Comparison of ENCODE assay signal across 16 cellular contexts in genomic region chr9:91084896-91085295, GRCh38.
DNase-seq lines count a peak whose midpoint lies in the region; ATAC-seq and TF ChIP-seq lines count a peak whose summit lies in the region.
"Had no signal": no experiment of that assay in that cellular context is flagged by ENCODE, and none has a peak within 500 bp of the region (broad histone marks: within the 10 kb centered on the region; RNA-seq: fewer than 3 reads in every experiment).

No MANE protein-coding gene starts in this region.

- H3K4me1 Mint-ChIP-seq in natural killer cell treated with Interleukin-12 subunit alpha and Interleukin-12 subunit beta and Interleukin-15 and Interleukin-18, amount 100 ng/mL, for 72 hours (ENCODE audit: low read depth in 2 of 2), result peaks cover 35 to 43% of the 10 kb centered on the region in 2 donors
- H3K4me1 Mint-ChIP-seq in natural killer cell, result peaks cover 5 to 6% of the 10 kb centered on the region in 2 donors
- peaks cover 41% of the 10 kb centered on the region for H3K4me1 Mint-ChIP-seq in activated T-helper 2 cell treated with anti-CD3 and anti-CD28 coated beads, Interferon-gamma antibody, Interleukin-2, Interleukin-4, amounts not matched to agents 10 μg/mL and 5 μg/mL and 100 μg/mL, durations not matched to agents 14 hours and 24 hours and 36 hours (ENCODE audit: low read depth)

- intact Hi-C loops in natural killer cell (cut with micrococcal nuclease), result no loop called here
- intact Hi-C loops in activated T-helper 2 cell treated with anti-CD3 and anti-CD28 coated beads, Interferon-gamma antibody, Interleukin-2, Interleukin-4, amounts not matched to agents 10 μg/mL and 5 μg/mL and 100 μg/mL, durations not matched to agents 14 hours and 24 hours and 36 hours (cut with micrococcal nuclease), result loop anchor here (1.0 to 5.0 kb wide), 2 partner anchors 14 to 107 kb away; no protein-coding TSS in a partner anchor

- H3K4me3 ChIP-seq in HL-60 (replicated peaks; ENCODE audit: insufficient read depth, low read length) (no peak overlapping the region), neutrophil (ENCODE audit: low read depth in 1 of 2, low read length in 1 of 2) (no peak overlapping the region)
- H3K4me3 ChIP-seq: A549, HAP-1, K562 had no signal

- H3K27ac ChIP-seq in HL-60 (replicated peaks) (peak overlapping the region; percentile 65), neutrophil (peak overlapping the region; percentile 78)
- H3K27ac ChIP-seq: A549 had no signal

- DNase-seq in natural killer cell treated with Interleukin-12 subunit alpha and Interleukin-12 subunit beta and Interleukin-15 and Interleukin-18, amount 100 ng/mL, for 72 hours (ENCODE audit: low spot score), result no peak
- DNase-seq in natural killer cell (no peak), HL-60 (ENCODE audit: low read depth in 1 of 2, low spot score in 1 of 2) (no peak), germinal center (ENCODE audit: low spot score) (no peak), NCI-H446 treated with DMSO at 0.1 percent for 48 hours (lab: John Stamatoyannopoulos, UW) (no peak)
- no peak for DNase-seq in activated T-helper 2 cell treated with anti-CD3 and anti-CD28 coated beads, Interferon-gamma antibody, Interleukin-2, Interleukin-4, amounts not matched to agents 10 μg/mL and 5 μg/mL and 100 μg/mL, durations not matched to agents 14 hours and 24 hours and 36 hours (ENCODE audit: low spot score)
- DNase-seq: BE2C; Caco-2; CD8-positive, alpha-beta memory T cell; DND-41; GOT3 had no signal

- H3K27ac Mint-ChIP-seq in natural killer cell treated with Interleukin-12 subunit alpha and Interleukin-12 subunit beta and Interleukin-15 and Interleukin-18, amount 100 ng/mL, for 72 hours, result peak overlapping the region; percentile 31 to 51
- H3K27ac Mint-ChIP-seq in natural killer cell, result no peak overlapping the region
- H3K27ac Mint-ChIP-seq in activated T-helper 2 cell treated with anti-CD3 and anti-CD28 coated beads, Interferon-gamma antibody, Interleukin-2, Interleukin-4, amounts not matched to agents 10 μg/mL and 5 μg/mL and 100 μg/mL, durations not matched to agents 14 hours and 24 hours and 36 hours, result peak overlapping the region; percentile 11

- TF ChIP-seq CTCF in natural killer cell (IDR thresholded peaks at IDR 0.05), result no peak
- no peak for TF ChIP-seq CTCF in HL-60 (IDR thresholded peaks at IDR 0.05; ENCODE audit: insufficient read depth, low read length)
- no peak for TF ChIP-seq CTCF in neutrophil (IDR thresholded peaks at IDR 0.05)

- H3K27me3 ChIP-seq in HL-60 (ENCODE audit: insufficient read depth, poor library complexity, severe bottlenecking), result no peaks in the 10 kb centered on the region
- no peaks in the 10 kb centered on the region for H3K27me3 ChIP-seq in neutrophil
- H3K27me3 ChIP-seq: BE2C had no signal

- H3K36me3 Mint-ChIP-seq in natural killer cell treated with Interleukin-12 subunit alpha and Interleukin-12 subunit beta and Interleukin-15 and Interleukin-18, amount 100 ng/mL, for 72 hours, result no peaks in the 10 kb centered on the region
- no peaks in the 10 kb centered on the region for H3K36me3 Mint-ChIP-seq in natural killer cell
- peaks cover 63% of the 10 kb centered on the region for H3K36me3 Mint-ChIP-seq in activated T-helper 2 cell treated with anti-CD3 and anti-CD28 coated beads, Interferon-gamma antibody, Interleukin-2, Interleukin-4, amounts not matched to agents 10 μg/mL and 5 μg/mL and 100 μg/mL, durations not matched to agents 14 hours and 24 hours and 36 hours (ENCODE audit: low read depth)
- H3K36me3 Mint-ChIP-seq: CD8-positive, alpha-beta memory T cell had no signal

- no peak overlapping the region for H3K4me3 Mint-ChIP-seq in natural killer cell treated with Interleukin-12 subunit alpha and Interleukin-12 subunit beta and Interleukin-15 and Interleukin-18, amount 100 ng/mL, for 72 hours
- no peak overlapping the region for H3K4me3 Mint-ChIP-seq in natural killer cell
- H3K4me3 Mint-ChIP-seq in activated T-helper 2 cell treated with anti-CD3 and anti-CD28 coated beads, Interferon-gamma antibody, Interleukin-2, Interleukin-4, amounts not matched to agents 10 μg/mL and 5 μg/mL and 100 μg/mL, durations not matched to agents 14 hours and 24 hours and 36 hours (ENCODE audit: low read depth), result no peak overlapping the region
- H3K4me3 Mint-ChIP-seq: CD8-positive, alpha-beta memory T cell had no signal

- no peaks in the 10 kb centered on the region for H3K36me3 ChIP-seq in neutrophil
- H3K36me3 ChIP-seq: BE2C, HAP-1 had no signal

- no peaks in the 10 kb centered on the region for H3K9me3 ChIP-seq in neutrophil
- H3K9me3 ChIP-seq: A549, BE2C, Caco-2, HAP-1 had no signal

- H3K27me3 Mint-ChIP-seq in natural killer cell treated with Interleukin-12 subunit alpha and Interleukin-12 subunit beta and Interleukin-15 and Interleukin-18, amount 100 ng/mL, for 72 hours, result no peaks in the 10 kb centered on the region
- H3K27me3 Mint-ChIP-seq in natural killer cell (ENCODE audit: low read depth in 2 of 2), result peaks cover 4 to 5% of the 10 kb centered on the region in 2 donors
- no peaks in the 10 kb centered on the region for H3K27me3 Mint-ChIP-seq in activated T-helper 2 cell treated with anti-CD3 and anti-CD28 coated beads, Interferon-gamma antibody, Interleukin-2, Interleukin-4, amounts not matched to agents 10 μg/mL and 5 μg/mL and 100 μg/mL, durations not matched to agents 14 hours and 24 hours and 36 hours (ENCODE audit: low read depth)

- ATAC-seq in natural killer cell treated with Interleukin-12 subunit alpha and Interleukin-12 subunit beta and Interleukin-15 and Interleukin-18, amount 100 ng/mL, for 72 hours, result no peak
- ATAC-seq in natural killer cell (no peak), GM19035 (IDR thresholded peaks at IDR 0.05; ENCODE audit: unreplicated experiment) (no peak)
- ATAC-seq: A549, K562 had no signal

- peaks cover 21 to 29% of the 10 kb centered on the region in 2 experiments for H3K4me1 ChIP-seq in neutrophil (ENCODE audit: control insufficient read depth in 1 of 2, insufficient read depth in 1 of 2, low read depth in 1 of 2, low read length in 1 of 2)
- H3K4me1 ChIP-seq: BE2C, Caco-2, HAP-1 had no signal

- no peaks in the 10 kb centered on the region for H3K9me3 Mint-ChIP-seq in natural killer cell treated with Interleukin-12 subunit alpha and Interleukin-12 subunit beta and Interleukin-15 and Interleukin-18, amount 100 ng/mL, for 72 hours
- no peaks in the 10 kb centered on the region for H3K9me3 Mint-ChIP-seq in natural killer cell
- peaks cover 24% of the 10 kb centered on the region for H3K9me3 Mint-ChIP-seq in activated T-helper 2 cell treated with anti-CD3 and anti-CD28 coated beads, Interferon-gamma antibody, Interleukin-2, Interleukin-4, amounts not matched to agents 10 μg/mL and 5 μg/mL and 100 μg/mL, durations not matched to agents 14 hours and 24 hours and 36 hours
- H3K9me3 Mint-ChIP-seq: CD8-positive, alpha-beta memory T cell had no signal

Comparison
In these comparisons a context has a peak if more than half of its experiments do, and no peak if none do; other contexts are left out.
1. H3K27ac Mint-ChIP-seq: peak in natural killer cell treated with Interleukin-12 subunit alpha and Interleukin-12 subunit beta and Interleukin-15 and Interleukin-18, amount 100 ng/mL, for 72 hours (2 of 2) and activated T-helper 2 cell treated with anti-CD3 and anti-CD28 coated beads, Interferon-gamma antibody, Interleukin-2, Interleukin-4, amounts not matched to agents 10 μg/mL and 5 μg/mL and 100 μg/mL, durations not matched to agents 14 hours and 24 hours and 36 hours (single experiment); none in natural killer cell (0 of 2).